In genomic region chr4:9691221-9692065, GRCh38 we compare ENCODE assay signal across 8 cellular contexts.
A peak's percentile ranks its signal among the peaks of the same experiment; 100 is the strongest.
DNase-seq lines count a peak whose midpoint lies in the region; ATAC-seq and TF ChIP-seq lines count a peak whose summit lies in the region.

No MANE protein-coding gene starts in this region.

- peak overlapping the region; percentile 38 for H3K4me3 ChIP-seq in RWPE2 (ENCODE audit: severe bottlenecking)

- no peak for TF ChIP-seq EP300 in Ishikawa (IDR thresholded peaks at IDR 0.05; ENCODE audit: borderline replicate concordance)

- H3K27me3 ChIP-seq in RWPE2 (ENCODE audit: insufficient read depth, poor library complexity, severe bottlenecking), result no peaks in the 10 kb centered on the region
- no peaks in the 10 kb centered on the region for H3K27me3 ChIP-seq in foreskin keratinocyte

- H3K36me3 Mint-ChIP-seq in neural crest cell (ENCODE audit: low read depth), result no peaks in the 10 kb centered on the region
- H3K36me3 Mint-ChIP-seq in stimulated activated naive CD8-positive, alpha-beta T cell treated with anti-CD3 and anti-CD28 coated beads, Interleukin-15, Interleukin-2, amounts not matched to agents 100 ng/mL and 50 ng/mL, for 24 hours (ENCODE audit: low read depth), result no peaks in the 10 kb centered on the region

- ATAC-seq in GM21576 (IDR thresholded peaks at IDR 0.05; ENCODE audit: unreplicated experiment), result peak; percentile 100
- peak; percentile 100 for ATAC-seq in RWPE2 (ENCODE audit: low read depth)
- peak; percentile 100 for ATAC-seq in foreskin keratinocyte

- H3K27ac Mint-ChIP-seq in neural crest cell (ENCODE audit: unreplicated experiment), result peak overlapping the region; percentile 97
- no peak overlapping the region for H3K27ac Mint-ChIP-seq in stimulated activated naive CD8-positive, alpha-beta T cell treated with anti-CD3 and anti-CD28 coated beads, Interleukin-15, Interleukin-2, amounts not matched to agents 100 ng/mL and 50 ng/mL, for 24 hours

- peak overlapping the region; percentile 82 for H3K4me3 Mint-ChIP-seq in neural crest cell
- peak overlapping the region; percentile 74 for H3K4me3 Mint-ChIP-seq in stimulated activated naive CD8-positive, alpha-beta T cell treated with anti-CD3 and anti-CD28 coated beads, Interleukin-15, Interleukin-2, amounts not matched to agents 100 ng/mL and 50 ng/mL, for 24 hours

- H3K9me3 Mint-ChIP-seq in neural crest cell, result no peaks in the 10 kb centered on the region
- no peaks in the 10 kb centered on the region for H3K9me3 Mint-ChIP-seq in stimulated activated naive CD8-positive, alpha-beta T cell treated with anti-CD3 and anti-CD28 coated beads, Interleukin-15, Interleukin-2, amounts not matched to agents 100 ng/mL and 50 ng/mL, for 24 hours

- no peak overlapping the region for H3K27ac ChIP-seq in RWPE2 (ENCODE audit: poor library complexity, severe bottlenecking)
- no peak overlapping the region for H3K27ac ChIP-seq in foreskin keratinocyte

- DNase-seq in Caki2 (ENCODE audit: low read depth) (peak; percentile 92), RWPE2 (ENCODE audit: low spot score) (peak; percentile 94), foreskin keratinocyte (peak; percentile 74 to 84), neural crest cell (ENCODE audit: low read depth, low spot score) (peak; percentile 88)
- peak; percentile 83 for DNase-seq in activated gamma-delta T cell treated with anti-CD3 and anti-CD28 coated beads, Interleukin-2, amount 50 U/mL, for 16 hours (ENCODE audit: low read depth)

- TF ChIP-seq CTCF in RWPE2 (IDR thresholded peaks at IDR 0.05; ENCODE audit: poor library complexity, severe bottlenecking) (no peak), foreskin keratinocyte (conservative IDR thresholded peaks at IDR 0.05) (no peak), neural crest cell (conservative IDR thresholded peaks at IDR 0.05) (no peak)

- no peak for TF ChIP-seq RAD21 in Ishikawa (IDR thresholded peaks at IDR 0.05; ENCODE audit: low read depth)

- H3K9me3 ChIP-seq in RWPE2 (ENCODE audit: severe bottlenecking), result no peaks in the 10 kb centered on the region

- no peaks in the 10 kb centered on the region for H3K4me1 ChIP-seq in RWPE2 (ENCODE audit: insufficient read depth, poor library complexity, severe bottlenecking)
- no peaks in the 10 kb centered on the region for H3K4me1 ChIP-seq in foreskin keratinocyte

- H3K27me3 Mint-ChIP-seq in neural crest cell (ENCODE audit: low read depth), result peaks cover 4% of the 10 kb centered on the region
- H3K27me3 Mint-ChIP-seq in stimulated activated naive CD8-positive, alpha-beta T cell treated with anti-CD3 and anti-CD28 coated beads, Interleukin-15, Interleukin-2, amounts not matched to agents 100 ng/mL and 50 ng/mL, for 24 hours, result no peaks in the 10 kb centered on the region

- in situ Hi-C loops in Caki2 (cut with HindIII; ENCODE audit: low pct_unique_long_range_greater_than_20kb, low sequenced_read_pairs), result no loop called here

- peaks cover 19% of the 10 kb centered on the region for H3K4me1 Mint-ChIP-seq in neural crest cell
- H3K4me1 Mint-ChIP-seq in stimulated activated naive CD8-positive, alpha-beta T cell treated with anti-CD3 and anti-CD28 coated beads, Interleukin-15, Interleukin-2, amounts not matched to agents 100 ng/mL and 50 ng/mL, for 24 hours (ENCODE audit: low read depth), result peaks cover 21% of the 10 kb centered on the region

- no peaks in the 10 kb centered on the region for H3K36me3 ChIP-seq in RWPE2 (ENCODE audit: low read depth)

TF ChIP-seq in Ishikawa, 13 proteins besides CTCF, POLR2A, EP300 and RAD21:
- no peak for TF ChIP-seq TCF12 (IDR thresholded peaks at IDR 0.05; ENCODE audit: low read depth)
- no peak for TF ChIP-seq TEAD4 (IDR thresholded peaks at IDR 0.05)
- peak; percentile 34; the same call in 1 of the 2 replicates for TF ChIP-seq USF1 (IDR thresholded peaks at IDR 0.05)
- TF ChIP-seq CEBPB (IDR thresholded peaks at IDR 0.05), result no peak
- TF ChIP-seq ZBTB7A (IDR thresholded peaks at IDR 0.05; ENCODE audit: low read depth), result 0 out of 2 replicates have a peak, but pooled peaks have one; percentile 43
- TF ChIP-seq MAX (IDR thresholded peaks at IDR 0.05), result no peak
- TF ChIP-seq NFIC (IDR thresholded peaks at IDR 0.05), result no peak
